In genomic region chr1:106889054-106889453, GRCh38 we compare ENCODE assay signal across 26 cellular contexts.
"Had no signal": no experiment of that assay in that cellular context is flagged by ENCODE, and none has a peak within 500 bp of the region (broad histone marks: within the 10 kb centered on the region; RNA-seq: fewer than 3 reads in every experiment).

No MANE protein-coding gene starts in this region.

- H3K9me3 Mint-ChIP-seq: activated naive CD8-positive, alpha-beta T cell treated with anti-CD3 and anti-CD28 coated beads, Interleukin-2, amount 50 U/mL, for 24 hours; activated T-helper 2 cell treated with anti-CD3 and anti-CD28 coated beads, Interferon-gamma antibody, Interleukin-2, Interleukin-4, amounts not matched to agents 10 μg/mL and 5 μg/mL and 100 μg/mL, durations not matched to agents 14 hours and 24 hours and 36 hours; T-helper 1 cell treated with Interleukin-12 subunit alpha and Interleukin-12 subunit beta and Interleukin-4 antibody, amounts not matched to agents 30 μg/mL and 1 μg/mL, for 36 hours had no signal

- H3K27me3 Mint-ChIP-seq: activated CD4-positive, alpha-beta T cell treated with anti-CD3 and anti-CD28 coated beads for 36 hours; activated CD8-positive, alpha-beta memory T cell treated with anti-CD3 and anti-CD28 coated beads, Interleukin-2, amount 10 ng/mL, durations not matched to agents 7 days and 5 days; activated naive CD4-positive, alpha-beta T cell treated with anti-CD3 and anti-CD28 coated beads, Interleukin-2, amount 50 U/mL, for 24 hours; activated naive CD8-positive, alpha-beta T cell treated with anti-CD3 and anti-CD28 coated beads, Interleukin-2, amount 50 U/mL, for 24 hours had no signal

- H3K4me3 Mint-ChIP-seq: activated CD4-positive, alpha-beta T cell treated with anti-CD3 and anti-CD28 coated beads for 36 hours; activated CD8-positive, alpha-beta memory T cell treated with anti-CD3 and anti-CD28 coated beads, Interleukin-2, amount 10 ng/mL, durations not matched to agents 7 days and 5 days; activated CD8-positive, alpha-beta T cell treated with anti-CD3 and anti-CD28 coated beads, Interleukin-2, amount 10 ng/mL, durations not matched to agents 7 days and 5 days; activated naive CD4-positive, alpha-beta T cell treated with anti-CD3 and anti-CD28 coated beads, Interleukin-2, amount 50 U/mL, for 24 hours; activated naive CD8-positive, alpha-beta T cell treated with anti-CD3 and anti-CD28 coated beads, Interleukin-2, amount 50 U/mL, for 24 hours; naive thymus-derived CD4-positive, alpha-beta T cell; T-helper 1 cell treated with Interleukin-12 subunit alpha and Interleukin-12 subunit beta and Interleukin-4 antibody, amounts not matched to agents 30 μg/mL and 1 μg/mL, for 36 hours had no signal

- H3K4me1 Mint-ChIP-seq: activated CD4-positive, alpha-beta T cell treated with anti-CD3 and anti-CD28 coated beads for 36 hours; activated CD8-positive, alpha-beta memory T cell treated with anti-CD3 and anti-CD28 coated beads, Interleukin-2, amount 10 ng/mL, durations not matched to agents 7 days and 5 days; activated naive CD4-positive, alpha-beta T cell treated with anti-CD3 and anti-CD28 coated beads, Interleukin-2, amount 50 U/mL, for 24 hours; activated naive CD8-positive, alpha-beta T cell treated with anti-CD3 and anti-CD28 coated beads, Interleukin-2, amount 50 U/mL, for 24 hours; naive thymus-derived CD4-positive, alpha-beta T cell had no signal

- H3K27ac Mint-ChIP-seq: activated CD4-positive, alpha-beta T cell treated with anti-CD3 and anti-CD28 coated beads for 36 hours; activated CD8-positive, alpha-beta memory T cell treated with anti-CD3 and anti-CD28 coated beads, Interleukin-2, amount 10 ng/mL, durations not matched to agents 7 days and 5 days; activated CD8-positive, alpha-beta T cell treated with anti-CD3 and anti-CD28 coated beads, Interleukin-2, amount 10 ng/mL, durations not matched to agents 7 days and 5 days; activated naive CD4-positive, alpha-beta T cell treated with anti-CD3 and anti-CD28 coated beads, Interleukin-2, amount 50 U/mL, for 24 hours; activated naive CD8-positive, alpha-beta T cell treated with anti-CD3 and anti-CD28 coated beads, Interleukin-2, amount 50 U/mL, for 24 hours; activated T-helper 2 cell treated with anti-CD3 and anti-CD28 coated beads, Interferon-gamma antibody, Interleukin-2, Interleukin-4, amounts not matched to agents 10 μg/mL and 5 μg/mL and 100 μg/mL, durations not matched to agents 14 hours and 24 hours and 36 hours; naive thymus-derived CD4-positive, alpha-beta T cell; T-helper 1 cell treated with Interleukin-12 subunit alpha and Interleukin-12 subunit beta and Interleukin-4 antibody, amounts not matched to agents 30 μg/mL and 1 μg/mL, for 36 hours had no signal

- H3K36me3 ChIP-seq: esophagus muscularis mucosa, heart right ventricle, suprapubic skin, tibial artery, upper lobe of right lung had no signal

- DNase-seq: activated CD4-positive, alpha-beta T cell treated with anti-CD3 and anti-CD28 coated beads for 36 hours; activated CD4-positive, CD25-positive, alpha-beta regulatory T cell; activated CD8-positive, alpha-beta memory T cell treated with anti-CD3 and anti-CD28 coated beads, Interleukin-2, amount 10 ng/mL, durations not matched to agents 7 days and 5 days; activated CD8-positive, alpha-beta T cell treated with anti-CD3 and anti-CD28 coated beads, Interleukin-2, amount 10 ng/mL, durations not matched to agents 7 days and 5 days; activated naive CD8-positive, alpha-beta T cell treated with anti-CD3 and anti-CD28 coated beads, Interleukin-2, amount 50 U/mL, for 24 hours; activated T-cell treated with anti-CD3 and anti-CD28 coated beads, Interleukin-2, amount 50 U/mL, for 48 hours; amygdala; caudate nucleus; foreskin keratinocyte; heart right ventricle; kidney; left colon; midbrain; naive thymus-derived CD4-positive, alpha-beta T cell; right cardiac atrium; stimulated activated CD4-positive, alpha-beta T cell treated with anti-CD3 and anti-CD28 coated beads, Interleukin-15, amount 100 ng/mL, for 24 hours; stimulated activated CD4-positive, alpha-beta T cell treated with anti-CD3 and anti-CD28 coated beads, Interleukin-2, amount 100 ng/mL, for 24 hours; stimulated activated naive CD4-positive, alpha-beta T cell; T1000; tibial artery; upper lobe of right lung had no signal

- H3K27me3 ChIP-seq: esophagus muscularis mucosa, foreskin keratinocyte, heart right ventricle, suprapubic skin, tibial artery, upper lobe of right lung had no signal

- H3K4me3 ChIP-seq: esophagus muscularis mucosa, heart right ventricle, suprapubic skin, tibial artery, upper lobe of right lung had no signal

- H3K4me1 ChIP-seq: esophagus muscularis mucosa, foreskin keratinocyte, heart right ventricle, suprapubic skin, tibial artery, upper lobe of right lung had no signal

- H3K36me3 Mint-ChIP-seq: activated CD8-positive, alpha-beta memory T cell treated with anti-CD3 and anti-CD28 coated beads, Interleukin-2, amount 10 ng/mL, durations not matched to agents 7 days and 5 days; activated naive CD4-positive, alpha-beta T cell treated with anti-CD3 and anti-CD28 coated beads, Interleukin-2, amount 50 U/mL, for 24 hours; naive thymus-derived CD4-positive, alpha-beta T cell had no signal

- ATAC-seq: activated CD4-positive, alpha-beta T cell treated with anti-CD3 and anti-CD28 coated beads for 36 hours; activated CD8-positive, alpha-beta memory T cell treated with anti-CD3 and anti-CD28 coated beads, Interleukin-2, amount 10 ng/mL, durations not matched to agents 7 days and 5 days; activated CD8-positive, alpha-beta T cell treated with anti-CD3 and anti-CD28 coated beads, Interleukin-2, amount 10 ng/mL, durations not matched to agents 7 days and 5 days; activated naive CD8-positive, alpha-beta T cell treated with anti-CD3 and anti-CD28 coated beads, Interleukin-2, amount 50 U/mL, for 24 hours; foreskin keratinocyte; heart right ventricle; left colon; naive thymus-derived CD4-positive, alpha-beta T cell; right cardiac atrium; upper lobe of right lung had no signal

- H3K9me3 ChIP-seq: esophagus muscularis mucosa, suprapubic skin, tibial artery, upper lobe of right lung had no signal
